In genomic region chr4:169079942-169080827, GRCh38 we compare ENCODE assay signal across 8 cellular contexts.
DNase-seq lines count a peak whose midpoint lies in the region; ATAC-seq lines count a peak whose summit lies in the region.

No MANE protein-coding gene starts in this region.

- H3K27ac Mint-ChIP-seq in activated T-helper 1 cell treated with anti-CD3 and anti-CD28 coated beads, Interleukin-12 subunit alpha, Interleukin-12 subunit beta, Interleukin-2, Interleukin-4 antibody, amounts not matched to agents 30 ng/mL and 10 ng/mL and 1 ng/mL, durations not matched to agents 14 hours and 24 hours and 36 hours = no peak overlapping the region

- ATAC-seq in GM19463 (IDR thresholded peaks at IDR 0.05; ENCODE audit: unreplicated experiment) = peak; percentile 88
- ATAC-seq in HG03565 (IDR thresholded peaks at IDR 0.05; ENCODE audit: unreplicated experiment) = peak; percentile 69
- ATAC-seq in right cardiac atrium = peak; percentile 85

- in situ Hi-C loops in G401 (cut with HindIII; ENCODE audit: low sequenced_read_pairs) = no loop called here

- H3K4me3 Mint-ChIP-seq in activated T-helper 1 cell treated with anti-CD3 and anti-CD28 coated beads, Interleukin-12 subunit alpha, Interleukin-12 subunit beta, Interleukin-2, Interleukin-4 antibody, amounts not matched to agents 30 ng/mL and 10 ng/mL and 1 ng/mL, durations not matched to agents 14 hours and 24 hours and 36 hours = peak overlapping the region; percentile 0

- no peaks in the 10 kb centered on the region for H3K9me3 Mint-ChIP-seq in activated T-helper 1 cell treated with anti-CD3 and anti-CD28 coated beads, Interleukin-12 subunit alpha, Interleukin-12 subunit beta, Interleukin-2, Interleukin-4 antibody, amounts not matched to agents 30 ng/mL and 10 ng/mL and 1 ng/mL, durations not matched to agents 14 hours and 24 hours and 36 hours

- H3K27me3 ChIP-seq in right cardiac atrium (ENCODE audit: control insufficient read depth, insufficient read depth) = no peaks in the 10 kb centered on the region

- H3K4me1 Mint-ChIP-seq in activated T-helper 1 cell treated with anti-CD3 and anti-CD28 coated beads, Interleukin-12 subunit alpha, Interleukin-12 subunit beta, Interleukin-2, Interleukin-4 antibody, amounts not matched to agents 30 ng/mL and 10 ng/mL and 1 ng/mL, durations not matched to agents 14 hours and 24 hours and 36 hours (ENCODE audit: low read depth) = peaks cover 7% of the 10 kb centered on the region

- H3K4me3 ChIP-seq in right cardiac atrium (ENCODE audit: low read length) = no peak overlapping the region

- H3K4me1 ChIP-seq in right cardiac atrium (ENCODE audit: control insufficient read depth, insufficient read depth, low read length) = peaks cover 2% of the 10 kb centered on the region

- no peaks in the 10 kb centered on the region for H3K36me3 Mint-ChIP-seq in activated T-helper 1 cell treated with anti-CD3 and anti-CD28 coated beads, Interleukin-12 subunit alpha, Interleukin-12 subunit beta, Interleukin-2, Interleukin-4 antibody, amounts not matched to agents 30 ng/mL and 10 ng/mL and 1 ng/mL, durations not matched to agents 14 hours and 24 hours and 36 hours (ENCODE audit: low read depth)

- no peaks in the 10 kb centered on the region for H3K9me3 ChIP-seq in right cardiac atrium (ENCODE audit: control insufficient read depth, low read length)

- H3K27me3 Mint-ChIP-seq in activated T-helper 1 cell treated with anti-CD3 and anti-CD28 coated beads, Interleukin-12 subunit alpha, Interleukin-12 subunit beta, Interleukin-2, Interleukin-4 antibody, amounts not matched to agents 30 ng/mL and 10 ng/mL and 1 ng/mL, durations not matched to agents 14 hours and 24 hours and 36 hours (ENCODE audit: insufficient read depth) = no peaks in the 10 kb centered on the region

- WGBS in right cardiac atrium = 24% methylated on average over 19 of the region's 19 CpGs

- intact Hi-C loops in activated T-helper 1 cell treated with anti-CD3 and anti-CD28 coated beads, Interleukin-12 subunit alpha, Interleukin-12 subunit beta, Interleukin-2, Interleukin-4 antibody, amounts not matched to agents 30 ng/mL and 10 ng/mL and 1 ng/mL, durations not matched to agents 14 hours and 24 hours and 36 hours (cut with micrococcal nuclease) = no loop called here
- intact Hi-C loops in right cardiac atrium (cut with DNase I) = no loop called here

- H3K27ac ChIP-seq in right cardiac atrium (ENCODE audit: low read length) = peak overlapping the region; percentile 77

- DNase-seq in G401 (ENCODE audit: low spot score) (peak; percentile 6), right cardiac atrium (peak; percentile 34 to 85 (median 75)), smooth muscle cell of the brain vasculature (ENCODE audit: low read depth, low spot score) (peak; percentile 66), NCI-H2029 (lab: John Stamatoyannopoulos, UW) (no peak)
- DNase-seq in activated T-helper 1 cell treated with anti-CD3 and anti-CD28 coated beads, Interleukin-12 subunit alpha, Interleukin-12 subunit beta, Interleukin-2, Interleukin-4 antibody, amounts not matched to agents 30 ng/mL and 10 ng/mL and 1 ng/mL, durations not matched to agents 14 hours and 24 hours and 36 hours (ENCODE audit: low spot score) = no peak
- no peak for DNase-seq in activated CD4-positive, CD25-positive, alpha-beta regulatory T cell (lab: John Stamatoyannopoulos, UW)

Comparison
In these comparisons a context has a peak if more than half of its experiments do, and no peak if none do; other contexts are left out.
1. DNase-seq: peak in G401 (single experiment), right cardiac atrium (3 of 3) and smooth muscle cell of the brain vasculature (single experiment); none in activated T-helper 1 cell treated with anti-CD3 and anti-CD28 coated beads, Interleukin-12 subunit alpha, Interleukin-12 subunit beta, Interleukin-2, Interleukin-4 antibody, amounts not matched to agents 30 ng/mL and 10 ng/mL and 1 ng/mL, durations not matched to agents 14 hours and 24 hours and 36 hours (single experiment), activated CD4-positive, CD25-positive, alpha-beta regulatory T cell (0 of 4) and NCI-H2029 (single experiment).
2. Peak in every context shown above with its lines, with median percentiles within 50 percentile points of each other: ATAC-seq.